In genomic region chr7:121313220-121313792, GRCh38 we compare ENCODE assay signal across 1 cellular context.
TF ChIP-seq lines count a peak whose summit lies in the region.

No MANE protein-coding gene starts in this region.

TF ChIP-seq in GM12878, 131 proteins besides CTCF, POLR2A, EP300 and RAD21 (continued from another document):
- no peak for TF ChIP-seq ZBTB33 (IDR thresholded peaks at IDR 0.05)
